8 cellular contexts compared by ENCODE assay signal in genomic region chr6:83065511-83066192, GRCh38. TPM values are rescaled to one million over a fixed set of nuclear protein-coding genes. Genes with fewer than 3 reads are reported as not detected.
DNase-seq lines count a peak whose midpoint lies in the region; ATAC-seq and TF ChIP-seq lines count a peak whose summit lies in the region.

TSS of gene UBE3D (minus strand) at chr6:83065841. CDS start at chr6:83065718, 123 bp downstream.

- H4K20me1 ChIP-seq in PC-3 (ENCODE audit: low read length): no peaks in the 10 kb centered on the region

- no peaks in the 10 kb centered on the region for H3K36me3 Mint-ChIP-seq in natural killer cell

- no peaks in the 10 kb centered on the region for H3F3A ChIP-seq in PC-3 (ENCODE audit: low read length, unreplicated experiment)

- intact Hi-C loops in PC-3 (cut with micrococcal nuclease) (loop anchor here (2.0 to 5.0 kb wide), 4 partner anchors 127 to 818 kb away; partner anchors contain the start of genes IBTK, PGM3 and RWDD2A), natural killer cell (cut with micrococcal nuclease) (loop anchor here (2.0 to 5.0 kb wide), 4 partner anchors 152 to 1162 kb away; partner anchors contain the start of genes CEP162 and IBTK)

- CTCF ChIA-PET in PC-3 (lab: Charles Lee): interaction anchor here (0.6 to 2.9 kb wide), 7 partner anchors 150 to 871 kb away, joined by 3 to 25 read pairs (median 5); no protein-coding TSS in a partner anchor

- H3K9ac ChIP-seq in HUES48 (ENCODE audit: low read depth, low read length): peak within 1 kb of the TSS; percentile 88
- H3K9ac ChIP-seq in PC-3 (ENCODE audit: low read length): peak within 1 kb of the TSS; percentile 88

- POLR2A ChIA-PET in PC-3 (lab: Charles Lee; ENCODE audit: unreplicated experiment): no interaction called here

- H3K79me2 ChIP-seq in PC-3 (ENCODE audit: low read length): peaks cover 60% of the 10 kb centered on the region

- H3K4me3 ChIP-seq in HUES48 (ENCODE audit: low read depth, low read length) (peak within 1 kb of the TSS; percentile 88), PC-3 (ENCODE audit: low read length) (peak within 1 kb of the TSS; percentile 93)

- no peaks in the 10 kb centered on the region for H3K27me3 Mint-ChIP-seq in natural killer cell (ENCODE audit: low read depth in 2 of 2)

- peak within 1 kb of the TSS; percentile 41 to 76 for H3K27ac Mint-ChIP-seq in natural killer cell

- peak within 1 kb of the TSS; percentile 92 for H3K4me3 Mint-ChIP-seq in natural killer cell

- H3K4me1 ChIP-seq in HUES48 (ENCODE audit: control insufficient read depth, insufficient read depth, low read length): peaks cover 32% of the 10 kb centered on the region
- H3K4me1 ChIP-seq in PC-3 (ENCODE audit: insufficient read depth, low read length): peaks cover 19% of the 10 kb centered on the region; the same call in 1 of the 2 replicates

- no peaks in the 10 kb centered on the region for H3K9me3 Mint-ChIP-seq in natural killer cell

- H3K9me3 ChIP-seq in HUES48 (ENCODE audit: control insufficient read depth, insufficient read depth, low read length): no peaks in the 10 kb centered on the region
- no peaks in the 10 kb centered on the region for H3K9me3 ChIP-seq in PC-3 (ENCODE audit: low read length)

- H3K4me1 Mint-ChIP-seq in natural killer cell: peaks cover 31 to 35% of the 10 kb centered on the region in 2 donors

- H3K27me3 ChIP-seq in HUES48 (ENCODE audit: control insufficient read depth, insufficient read depth, low read length) (no peaks in the 10 kb centered on the region), PC-3 (ENCODE audit: low read length) (no peaks in the 10 kb centered on the region)

- peak; percentile 64 for ATAC-seq in GM21390 (IDR thresholded peaks at IDR 0.05; ENCODE audit: unreplicated experiment)
- peak; percentile 63 for ATAC-seq in PC-3
- peak; percentile 73 to 88 (median 77) for ATAC-seq in natural killer cell

- no TSS peak for BruUV-seq in PC-3 (replicated peaks; lab: Mats Ljungman, UMichigan)

- peak within 1 kb of the TSS; percentile 98 for H2AFZ ChIP-seq in PC-3 (ENCODE audit: low read length)

- no peaks in the 10 kb centered on the region for H3K9me2 ChIP-seq in PC-3 (replicated peaks; ENCODE audit: low read length)

- H3K4me2 ChIP-seq in PC-3 (ENCODE audit: low read length): peak within 1 kb of the TSS; percentile 87

- H3K36me3 ChIP-seq in HUES48 (ENCODE audit: control insufficient read depth, insufficient read depth, low read length): peaks cover 12% of the 10 kb centered on the region
- H3K36me3 ChIP-seq in PC-3 (ENCODE audit: low read depth, low read length): no peaks in the 10 kb centered on the region

- TF ChIP-seq CTCF in PC-3 (conservative IDR thresholded peaks at IDR 0.05; ENCODE audit: low read depth, low read length): peak; percentile 76
- TF ChIP-seq CTCF in natural killer cell (IDR thresholded peaks at IDR 0.05): peak; percentile 98

- H3K27ac ChIP-seq in HUES48 (ENCODE audit: low read depth, low read length): peak within 1 kb of the TSS; percentile 73
- H3K27ac ChIP-seq in PC-3 (ENCODE audit: low read length): no peak within 1 kb of the TSS; the same call in 1 of the 2 replicates

- DNase-seq in DMS153 treated with DMSO at 0.1 percent for 48 hours (lab: John Stamatoyannopoulos, UW; ENCODE audit: unreplicated experiment): peak; percentile 91
- DNase-seq in PC-3: peak; percentile 74
- DNase-seq in activated T-cell treated with anti-CD3 and anti-CD28 coated beads, Interleukin-2, amount 50 U/mL, for 48 hours: peak; percentile 96 to 97
- DNase-seq in fibroblast of gingiva (ENCODE audit: low read depth): peak; percentile 78
- DNase-seq in natural killer cell: peak; percentile 95
- peak; percentile 75 to 93 (median 88) for DNase-seq in stimulated activated naive CD4-positive, alpha-beta T cell (lab: John Stamatoyannopoulos, UW)

RNA-seq across cellular contexts. Expression of gene UBE3D, which starts in this region (rescaled TPM):
- 5.0 and 7.0 TPM in 2 replicates for total RNA-seq in PC-3 (2014; rRNA removed)
- total RNA-seq in natural killer cell: 1 to 10 TPM; 6.6 to 7.9 (median 7.2) TPM
